1 cellular context compared by ENCODE assay signal in the genomic region with DNA sequence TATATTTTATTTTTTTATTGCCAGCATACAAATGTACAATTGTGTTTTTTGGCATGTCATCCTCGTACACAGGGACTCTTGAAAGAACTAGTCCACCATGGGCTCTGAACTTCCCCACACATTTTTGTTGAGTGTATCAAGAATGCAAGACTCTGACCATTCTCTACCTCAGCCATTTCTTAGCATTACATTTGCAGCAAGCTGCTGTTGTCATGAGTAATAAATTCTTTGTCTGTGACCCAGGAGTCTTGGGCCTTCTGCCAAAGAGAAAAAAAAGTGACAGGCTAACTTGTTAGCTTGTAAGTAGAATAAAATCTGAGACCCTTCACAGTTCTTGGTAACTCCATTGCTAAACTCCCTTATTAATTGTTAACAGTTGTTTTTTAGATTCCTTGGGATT.
TF ChIP-seq lines count a peak whose summit lies in the region.

No MANE protein-coding gene starts in this region.

TF ChIP-seq in SK-N-SH, 30 proteins besides CTCF, POLR2A, EP300 and RAD21 (continued from another document):
- peak; percentile 54 for TF ChIP-seq JUND (IDR thresholded peaks at IDR 0.05)
- peak; percentile 47 for TF ChIP-seq TCF12 (IDR thresholded peaks at IDR 0.05)
